In the genomic region with DNA sequence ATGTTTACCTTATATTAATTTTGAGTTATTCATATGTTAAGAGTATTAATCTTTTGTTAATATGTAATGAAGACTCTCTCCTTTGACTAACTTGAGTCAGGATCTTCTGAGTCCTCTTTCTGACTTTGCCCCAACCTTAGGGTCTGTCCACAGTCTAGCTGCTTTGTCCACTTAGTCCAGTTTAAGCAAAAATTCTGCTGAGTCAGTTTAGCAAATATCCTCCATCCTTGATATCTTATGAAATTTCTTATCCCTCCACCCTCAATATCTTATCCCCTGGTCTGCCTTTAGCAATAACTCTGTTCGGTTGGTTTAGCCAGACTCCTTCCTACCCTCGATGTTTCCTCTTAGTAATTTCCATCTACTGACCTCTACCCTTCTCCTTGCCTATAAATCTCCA, we compare ENCODE assay signal across 37 cellular contexts.
"Had no signal": no experiment of that assay in that cellular context is flagged by ENCODE, and none has a peak within 500 bp of the region (broad histone marks: within the 10 kb centered on the region; RNA-seq: fewer than 3 reads in every experiment).

No MANE protein-coding gene starts in this region.

- ATAC-seq: activated CD8-positive, alpha-beta T cell treated with anti-CD3 and anti-CD28 coated beads for 36 hours; activated naive CD8-positive, alpha-beta T cell treated with anti-CD3 and anti-CD28 coated beads, Interleukin-2, amount 50 U/mL, for 24 hours; activated T-cell treated with anti-CD3 and anti-CD28 coated beads, Interleukin-2, amount 50 U/mL, for 4 hours; activated T-cell treated with anti-CD3 and anti-CD28 coated beads, Interleukin-2, amount 50 U/mL, for 72 hours; activated T-helper 17 cell treated with anti-CD3 and anti-CD28 coated beads, Interleukin-2, amount 50 U/mL, for 72 hours had no signal

- H3K27ac Mint-ChIP-seq: activated B cell treated with CpG ODN at 0.5 μM for 24 hours; activated CD4-positive, alpha-beta memory T cell treated with anti-CD3 and anti-CD28 coated beads for 36 hours; activated CD4-positive, alpha-beta T cell treated with anti-CD3 and anti-CD28 coated beads, Interleukin-2, amount 10 ng/mL, durations not matched to agents 24 days and 14 days; activated CD8-positive, alpha-beta T cell treated with anti-CD3 and anti-CD28 coated beads for 36 hours; activated naive CD4-positive, alpha-beta T cell treated with anti-CD3 and anti-CD28 coated beads, Interleukin-2, amount 10 ng/mL, durations not matched to agents 7 days and 5 days; activated naive CD4-positive, alpha-beta T cell treated with anti-CD3 and anti-CD28 coated beads, Interleukin-2, amount 50 U/mL, for 24 hours; activated naive CD8-positive, alpha-beta T cell; activated naive CD8-positive, alpha-beta T cell treated with anti-CD3 and anti-CD28 coated beads, Interleukin-2, amount 10 ng/mL, durations not matched to agents 7 days and 5 days; activated naive CD8-positive, alpha-beta T cell treated with anti-CD3 and anti-CD28 coated beads, Interleukin-2, amount 50 U/mL, for 24 hours; activated T-cell treated with anti-CD3 and anti-CD28 coated beads, Interleukin-2, amount 50 U/mL, for 72 hours; activated T-helper 1 cell treated with anti-CD3 and anti-CD28 coated beads, Interleukin-12 subunit alpha, Interleukin-12 subunit beta, Interleukin-2, Interleukin-4 antibody, amounts not matched to agents 30 ng/mL and 10 ng/mL and 1 ng/mL, durations not matched to agents 14 hours and 24 hours and 36 hours; activated T-helper 17 cell treated with anti-CD3 and anti-CD28 coated beads, Interleukin-2, amount 50 U/mL, for 72 hours; brain; T-helper 1 cell treated with Interleukin-12 subunit alpha and Interleukin-12 subunit beta and Interleukin-4 antibody, amounts not matched to agents 30 μg/mL and 1 μg/mL, for 36 hours; T-helper 2 cell treated with Interferon-gamma antibody and Interleukin-4, amounts not matched to agents 5 μg/mL and 100 μg/mL, for 36 hours had no signal

- H3K4me3 ChIP-seq: ascending aorta, cardiac muscle cell had no signal

- H3K36me3 ChIP-seq: ascending aorta, cardiac muscle cell had no signal

- H3K27me3 ChIP-seq: ascending aorta, cardiac muscle cell had no signal

- H3K9me3 ChIP-seq: ascending aorta had no signal

- H3K27me3 Mint-ChIP-seq: activated CD4-positive, alpha-beta T cell treated with anti-CD3 and anti-CD28 coated beads, Interleukin-2, amount 10 ng/mL, durations not matched to agents 24 days and 14 days; activated naive CD4-positive, alpha-beta T cell treated with anti-CD3 and anti-CD28 coated beads, Interleukin-2, amount 10 ng/mL, durations not matched to agents 7 days and 5 days; activated naive CD4-positive, alpha-beta T cell treated with anti-CD3 and anti-CD28 coated beads, Interleukin-2, amount 50 U/mL, for 24 hours; activated naive CD8-positive, alpha-beta T cell treated with anti-CD3 and anti-CD28 coated beads, Interleukin-2, amount 50 U/mL, for 24 hours; activated T-helper 17 cell treated with anti-CD3 and anti-CD28 coated beads, Interleukin-2, amount 50 U/mL, for 72 hours had no signal

- H3K36me3 Mint-ChIP-seq: activated CD4-positive, alpha-beta memory T cell treated with anti-CD3 and anti-CD28 coated beads for 36 hours; activated naive CD4-positive, alpha-beta T cell treated with anti-CD3 and anti-CD28 coated beads, Interleukin-2, amount 10 ng/mL, durations not matched to agents 7 days and 5 days; activated naive CD4-positive, alpha-beta T cell treated with anti-CD3 and anti-CD28 coated beads, Interleukin-2, amount 50 U/mL, for 24 hours; activated naive CD8-positive, alpha-beta T cell; activated naive CD8-positive, alpha-beta T cell treated with anti-CD3 and anti-CD28 coated beads, Interleukin-2, amount 10 ng/mL, durations not matched to agents 7 days and 5 days; brain had no signal

- H3K9me3 Mint-ChIP-seq: activated B cell treated with CpG ODN at 0.5 μM for 24 hours; activated CD4-positive, alpha-beta memory T cell treated with anti-CD3 and anti-CD28 coated beads for 36 hours; activated CD4-positive, alpha-beta T cell treated with anti-CD3 and anti-CD28 coated beads, Interleukin-2, amount 10 ng/mL, durations not matched to agents 24 days and 14 days; activated CD8-positive, alpha-beta T cell treated with anti-CD3 and anti-CD28 coated beads for 36 hours; activated naive CD4-positive, alpha-beta T cell treated with anti-CD3 and anti-CD28 coated beads, Interleukin-2, amount 10 ng/mL, durations not matched to agents 7 days and 5 days; activated naive CD4-positive, alpha-beta T cell treated with anti-CD3 and anti-CD28 coated beads, Interleukin-2, amount 50 U/mL, for 24 hours; activated naive CD8-positive, alpha-beta T cell treated with anti-CD3 and anti-CD28 coated beads, Interleukin-2, amount 10 ng/mL, durations not matched to agents 7 days and 5 days; activated naive CD8-positive, alpha-beta T cell treated with anti-CD3 and anti-CD28 coated beads, Interleukin-2, amount 50 U/mL, for 24 hours; activated T-cell treated with anti-CD3 and anti-CD28 coated beads, Interleukin-2, amount 50 U/mL, for 4 hours; activated T-cell treated with anti-CD3 and anti-CD28 coated beads, Interleukin-2, amount 50 U/mL, for 72 hours; activated T-helper 1 cell treated with anti-CD3 and anti-CD28 coated beads, Interleukin-12 subunit alpha, Interleukin-12 subunit beta, Interleukin-2, Interleukin-4 antibody, amounts not matched to agents 30 ng/mL and 10 ng/mL and 1 ng/mL, durations not matched to agents 14 hours and 24 hours and 36 hours; activated T-helper 17 cell treated with anti-CD3 and anti-CD28 coated beads, Interleukin-2, amount 50 U/mL, for 72 hours; brain; central memory CD8-positive, alpha-beta T cell; T-helper 1 cell treated with Interleukin-12 subunit alpha and Interleukin-12 subunit beta and Interleukin-4 antibody, amounts not matched to agents 30 μg/mL and 1 μg/mL, for 36 hours; T-helper 2 cell treated with Interferon-gamma antibody and Interleukin-4, amounts not matched to agents 5 μg/mL and 100 μg/mL, for 36 hours had no signal

- H3K4me3 Mint-ChIP-seq: activated B cell treated with CpG ODN at 0.5 μM for 24 hours; activated CD4-positive, alpha-beta memory T cell treated with anti-CD3 and anti-CD28 coated beads for 36 hours; activated CD4-positive, alpha-beta T cell treated with anti-CD3 and anti-CD28 coated beads, Interleukin-2, amount 10 ng/mL, durations not matched to agents 24 days and 14 days; activated CD8-positive, alpha-beta T cell treated with anti-CD3 and anti-CD28 coated beads for 36 hours; activated naive CD4-positive, alpha-beta T cell treated with anti-CD3 and anti-CD28 coated beads, Interleukin-2, amount 10 ng/mL, durations not matched to agents 7 days and 5 days; activated naive CD4-positive, alpha-beta T cell treated with anti-CD3 and anti-CD28 coated beads, Interleukin-2, amount 50 U/mL, for 24 hours; activated naive CD8-positive, alpha-beta T cell; activated naive CD8-positive, alpha-beta T cell treated with anti-CD3 and anti-CD28 coated beads, Interleukin-2, amount 10 ng/mL, durations not matched to agents 7 days and 5 days; activated naive CD8-positive, alpha-beta T cell treated with anti-CD3 and anti-CD28 coated beads, Interleukin-2, amount 50 U/mL, for 24 hours; activated T-cell treated with anti-CD3 and anti-CD28 coated beads, Interleukin-2, amount 50 U/mL, for 4 hours; activated T-cell treated with anti-CD3 and anti-CD28 coated beads, Interleukin-2, amount 50 U/mL, for 72 hours; activated T-helper 1 cell treated with anti-CD3 and anti-CD28 coated beads, Interleukin-12 subunit alpha, Interleukin-12 subunit beta, Interleukin-2, Interleukin-4 antibody, amounts not matched to agents 30 ng/mL and 10 ng/mL and 1 ng/mL, durations not matched to agents 14 hours and 24 hours and 36 hours; activated T-helper 17 cell treated with anti-CD3 and anti-CD28 coated beads, Interleukin-2, amount 50 U/mL, for 72 hours; brain; central memory CD8-positive, alpha-beta T cell; T-helper 1 cell treated with Interleukin-12 subunit alpha and Interleukin-12 subunit beta and Interleukin-4 antibody, amounts not matched to agents 30 μg/mL and 1 μg/mL, for 36 hours; T-helper 2 cell treated with Interferon-gamma antibody and Interleukin-4, amounts not matched to agents 5 μg/mL and 100 μg/mL, for 36 hours had no signal

- FAIRE-seq: bronchial epithelial cell had no signal

- H3K27ac ChIP-seq: ascending aorta, cardiac muscle cell, VCaP had no signal

- H3K4me1 Mint-ChIP-seq: activated B cell treated with CpG ODN at 0.5 μM for 24 hours; activated CD4-positive, alpha-beta T cell treated with anti-CD3 and anti-CD28 coated beads, Interleukin-2, amount 10 ng/mL, durations not matched to agents 24 days and 14 days; activated naive CD4-positive, alpha-beta T cell treated with anti-CD3 and anti-CD28 coated beads, Interleukin-2, amount 10 ng/mL, durations not matched to agents 7 days and 5 days; activated naive CD4-positive, alpha-beta T cell treated with anti-CD3 and anti-CD28 coated beads, Interleukin-2, amount 50 U/mL, for 24 hours; activated naive CD8-positive, alpha-beta T cell treated with anti-CD3 and anti-CD28 coated beads, Interleukin-2, amount 10 ng/mL, durations not matched to agents 7 days and 5 days; activated naive CD8-positive, alpha-beta T cell treated with anti-CD3 and anti-CD28 coated beads, Interleukin-2, amount 50 U/mL, for 24 hours; activated T-helper 17 cell treated with anti-CD3 and anti-CD28 coated beads, Interleukin-2, amount 50 U/mL, for 72 hours; brain; central memory CD8-positive, alpha-beta T cell had no signal

- DNase-seq: activated B cell treated with CpG ODN at 0.5 μM for 24 hours; activated CD4-positive, alpha-beta memory T cell treated with anti-CD3 and anti-CD28 coated beads for 36 hours; activated CD4-positive, alpha-beta T cell treated with anti-CD3 and anti-CD28 coated beads for 4 hours; activated CD4-positive, alpha-beta T cell treated with anti-CD3 and anti-CD28 coated beads, Interleukin-2, amount 10 ng/mL, durations not matched to agents 24 days and 14 days; activated CD4-positive, alpha-beta T cell treated with anti-CD3 and anti-CD28 coated beads, Interleukin-2, amount 50 U/mL, for 1 hour; activated CD4-positive, alpha-beta T cell treated with anti-CD3 and anti-CD28 coated beads, Interleukin-2, amount 50 U/mL, for 4 hours; activated CD4-positive, CD25-positive, alpha-beta regulatory T cell treated with anti-CD3 and anti-CD28 coated beads, Interleukin-2, amount 50 U/mL, for 72 hours; activated CD8-positive, alpha-beta memory T cell treated with anti-CD3 and anti-CD28 coated beads, Interleukin-2, amount 50 U/mL, for 4 hours; activated CD8-positive, alpha-beta T cell treated with anti-CD3 and anti-CD28 coated beads for 36 hours; activated effector memory CD4-positive, alpha-beta T cell treated with anti-CD3 and anti-CD28 coated beads, Interleukin-2, amount 50 U/mL, for 16 hours; activated gamma-delta T cell treated with Interleukin-2 at 50 U/mL for 16 hours; activated naive CD4-positive, alpha-beta T cell treated with anti-CD3 and anti-CD28 coated beads, Interleukin-2, amount 10 ng/mL, durations not matched to agents 7 days and 5 days; activated naive CD4-positive, alpha-beta T cell treated with Interleukin-2 at 50 U/mL for 16 hours; activated naive CD8-positive, alpha-beta T cell treated with anti-CD3 and anti-CD28 coated beads, Interleukin-2, amount 10 ng/mL, durations not matched to agents 7 days and 5 days; activated naive CD8-positive, alpha-beta T cell treated with anti-CD3 and anti-CD28 coated beads, Interleukin-2, amount 50 U/mL, for 24 hours; activated T-cell treated with anti-CD3 and anti-CD28 coated beads for 4 hours; activated T-cell treated with anti-CD3 and anti-CD28 coated beads, Interleukin-2, amount 50 U/mL, for 1 hour; activated T-cell treated with anti-CD3 and anti-CD28 coated beads, Interleukin-2, amount 50 U/mL, for 4 hours; activated T-cell treated with anti-CD3 and anti-CD28 coated beads, Interleukin-2, amount 50 U/mL, for 72 hours; amygdala; anterior cingulate cortex; caudate nucleus; cerebellar nuclear complex; T-helper 2 cell; T-helper 9 cell had no signal
